Comparison of ENCODE assay signal across 19 cellular contexts in the genomic region with DNA sequence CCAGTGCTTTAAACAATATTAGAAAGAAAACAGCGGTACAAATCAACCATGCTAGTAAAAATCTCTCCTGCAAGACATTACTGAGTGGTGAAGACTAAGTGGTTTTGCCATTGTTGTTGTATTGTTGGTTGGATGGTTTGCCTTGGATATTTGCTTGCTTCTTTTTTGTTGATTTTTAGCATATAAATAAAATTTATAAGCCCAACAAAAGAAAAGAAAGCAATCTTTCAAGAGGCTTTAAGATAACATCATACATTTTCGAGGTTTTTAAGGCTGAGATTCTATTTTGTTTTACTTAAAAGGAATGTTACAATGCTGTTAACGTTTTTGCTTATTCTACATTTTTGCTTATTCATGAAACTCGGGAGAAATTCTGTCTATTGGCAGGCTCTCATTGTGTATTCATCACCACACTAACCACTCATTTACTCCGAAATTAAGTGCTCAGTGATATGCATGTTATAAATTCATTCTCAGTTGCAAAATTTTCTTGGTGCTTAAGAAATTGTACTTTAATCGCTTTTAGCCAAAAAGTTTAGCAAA.
DNase-seq lines count a peak whose midpoint lies in the region; ATAC-seq, FAIRE-seq and TF ChIP-seq lines count a peak whose summit lies in the region.
"Had no signal": no experiment of that assay in that cellular context is flagged by ENCODE, and none has a peak within 500 bp of the region (broad histone marks: within the 10 kb centered on the region; RNA-seq: fewer than 3 reads in every experiment).

No MANE protein-coding gene starts in this region.

- DNase-seq in M059J (ENCODE audit: low read depth) = peak; percentile 19
- DNase-seq in neural progenitor cell (ENCODE audit: low spot score) = no peak
- no peak for DNase-seq in germinal center (ENCODE audit: low spot score)
- DNase-seq in NCI-H345 (lab: John Stamatoyannopoulos, UW) = no peak
- DNase-seq: AML-193; Calu3; CD4-positive, alpha-beta memory T cell; DMS53; DND-41; HCEC 1CT had no signal

- H3K27me3 Mint-ChIP-seq in neural progenitor cell (ENCODE audit: insufficient read depth, low read depth) = peaks cover 2% of the 10 kb centered on the region
- H3K27me3 Mint-ChIP-seq: CD4-positive, alpha-beta memory T cell had no signal

- no peaks in the 10 kb centered on the region for H3K36me3 ChIP-seq in neural progenitor cell

- peaks cover 2% of the 10 kb centered on the region for H3K9me3 Mint-ChIP-seq in neural progenitor cell
- H3K9me3 Mint-ChIP-seq: GM23338 had no signal

- H3K4me1 ChIP-seq in neural progenitor cell = no peaks in the 10 kb centered on the region

- no peak overlapping the region for H3K4me3 ChIP-seq in neural progenitor cell
- H3K4me3 ChIP-seq: GM23338 had no signal

- H3K9ac ChIP-seq in neural progenitor cell = no peak overlapping the region

- H2AFZ ChIP-seq in neural progenitor cell (replicated peaks) = peak overlapping the region; percentile 69
- H2AFZ ChIP-seq: GM23338 had no signal

- no peak overlapping the region for H3K27ac Mint-ChIP-seq in neural progenitor cell
- H3K27ac Mint-ChIP-seq: CD4-positive, alpha-beta memory T cell; GM23338 had no signal

- H3F3A ChIP-seq in neural progenitor cell (ENCODE audit: low read depth) = no peaks in the 10 kb centered on the region

- ATAC-seq in GM19035 (IDR thresholded peaks at IDR 0.05; ENCODE audit: unreplicated experiment) (no peak), GM19023 (IDR thresholded peaks at IDR 0.05; ENCODE audit: unreplicated experiment) (no peak)
- ATAC-seq: GM23338 had no signal

- H3K27ac ChIP-seq in neural progenitor cell = no peak overlapping the region
- H3K27ac ChIP-seq: C4-2B had no signal

- no peaks in the 10 kb centered on the region for H4K20me1 ChIP-seq in neural progenitor cell (ENCODE audit: low read depth)

- no peaks in the 10 kb centered on the region for H3K27me3 ChIP-seq in neural progenitor cell

- no peak overlapping the region for H3K4me3 Mint-ChIP-seq in neural progenitor cell
- H3K4me3 Mint-ChIP-seq: CD4-positive, alpha-beta memory T cell; GM23338 had no signal

- H3K4me1 Mint-ChIP-seq in neural progenitor cell = no peaks in the 10 kb centered on the region
- H3K4me1 Mint-ChIP-seq: CD4-positive, alpha-beta memory T cell; GM23338 had no signal

- no peaks in the 10 kb centered on the region for H3K9me3 ChIP-seq in neural progenitor cell (ENCODE audit: low read depth)

- H3K36me3 Mint-ChIP-seq in neural progenitor cell = no peaks in the 10 kb centered on the region
- H3K36me3 Mint-ChIP-seq: CD4-positive, alpha-beta memory T cell had no signal

- TF ChIP-seq CTCF in neural progenitor cell (IDR thresholded peaks at IDR 0.05) = no peak

- H3K4me2 ChIP-seq in neural progenitor cell = no peak overlapping the region
- H3K4me2 ChIP-seq: GM23338 had no signal

- FAIRE-seq in endometrium (lab: Jason Lieb, UNC) = peak; percentile 75
- FAIRE-seq: A204.1, G401.6, GM12891, H54 had no signal

- H3K79me2 ChIP-seq in neural progenitor cell (ENCODE audit: low read depth) = no peaks in the 10 kb centered on the region
